ENCODE assay signal across 8 cellular contexts in the genomic region with DNA sequence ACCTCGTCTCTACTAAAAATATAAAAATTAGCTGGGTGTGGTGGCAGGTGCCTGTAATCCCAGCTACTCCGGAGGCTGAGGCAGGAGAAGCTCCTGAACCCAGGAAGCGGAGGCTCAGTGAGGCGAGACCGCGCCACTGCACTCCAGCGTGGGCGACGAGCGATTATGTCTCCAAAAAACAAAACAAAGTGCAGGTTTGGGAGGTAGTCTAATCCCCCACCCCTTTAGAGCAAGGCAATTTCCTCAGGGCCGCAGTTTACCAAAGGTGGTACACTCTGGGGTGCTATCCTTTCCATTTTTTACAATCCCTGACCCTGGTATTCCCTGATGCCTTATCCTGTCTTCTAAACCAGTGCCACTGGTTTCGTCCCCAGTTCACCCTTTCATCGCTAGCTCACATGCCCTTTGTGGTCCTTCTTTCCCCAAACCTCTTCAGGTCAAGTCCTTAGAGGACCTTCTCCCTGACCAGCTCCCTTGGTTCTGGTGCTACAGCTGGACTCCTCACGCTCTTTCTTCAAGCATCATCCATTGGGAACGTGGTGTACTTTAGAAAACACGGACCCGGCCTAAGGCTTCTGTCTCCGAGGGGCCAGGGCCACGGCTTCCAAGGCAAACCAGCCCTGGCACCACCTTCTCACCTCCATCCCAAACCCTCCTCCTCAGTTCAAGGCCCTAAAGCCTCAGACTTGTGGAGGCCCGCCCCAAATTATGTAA. TPM values are rescaled to one million over a fixed set of nuclear protein-coding genes. Genes with fewer than 3 reads are reported as not detected.
DNase-seq lines count a peak whose midpoint lies in the region; ATAC-seq and TF ChIP-seq lines count a peak whose summit lies in the region.

No MANE protein-coding gene starts in this region.

- peak overlapping the region; percentile 77 for H3K9ac ChIP-seq in DND-41 (ENCODE audit: low read depth, low read length)
- peak overlapping the region; percentile 73 to 75 for H3K9ac ChIP-seq in mucosa of rectum (ENCODE audit: low read depth in 1 of 2, low read length in 2 of 2)

- H3K9me3 ChIP-seq in DND-41 (ENCODE audit: insufficient read depth, low read length, severe bottlenecking) (no peaks in the 10 kb centered on the region), MG63 (no peaks in the 10 kb centered on the region), mucosa of rectum (ENCODE audit: control insufficient read depth in 2 of 2, low read length in 2 of 2) (no peaks in the 10 kb centered on the region)

- peak overlapping the region; percentile 72 for H2AFZ ChIP-seq in DND-41 (ENCODE audit: low read depth, low read length)

- H4K20me1 ChIP-seq in DND-41 (ENCODE audit: insufficient read depth, low read length), result peaks cover 13% of the 10 kb centered on the region

- H3K27ac ChIP-seq in DND-41 (ENCODE audit: low read length), result peak overlapping the region; percentile 72
- peak overlapping the region in 1 of 2 donors; percentile 91 for H3K27ac ChIP-seq in mucosa of rectum (ENCODE audit: low read depth in 2 of 2, low read length in 2 of 2)

- peaks cover 2% of the 10 kb centered on the region for H3K36me3 ChIP-seq in DND-41 (ENCODE audit: insufficient read depth, low read length)
- peaks cover 26% of the 10 kb centered on the region for H3K36me3 ChIP-seq in MG63
- H3K36me3 ChIP-seq in mucosa of rectum (ENCODE audit: control insufficient read depth in 2 of 2, insufficient read depth in 2 of 2, low read length in 2 of 2), result no peaks in the 10 kb centered on the region

- peaks cover 87% of the 10 kb centered on the region for H3K79me2 ChIP-seq in DND-41 (ENCODE audit: insufficient read depth, low read length)

- no peak for ATAC-seq in DND-41 (ENCODE audit: insufficient read depth, low read depth)
- no peak for ATAC-seq in left lobe of liver
- ATAC-seq in GM18858 (IDR thresholded peaks at IDR 0.05; ENCODE audit: unreplicated experiment), result no peak
- ATAC-seq in HG03135 (IDR thresholded peaks at IDR 0.05; ENCODE audit: unreplicated experiment), result no peak

- H3K4me3 ChIP-seq in DND-41 (ENCODE audit: low read depth in 1 of 2, low read length in 2 of 2) (peak overlapping the region; percentile 60 to 71), MG63 (peak overlapping the region; percentile 97), mucosa of rectum (ENCODE audit: low read length in 2 of 2) (peak overlapping the region; percentile 86)

- peak overlapping the region; percentile 98 for H3K4me2 ChIP-seq in DND-41 (ENCODE audit: insufficient read depth, low read length)

- H3K27me3 ChIP-seq in DND-41 (ENCODE audit: insufficient read depth, low read length, poor library complexity), result no peaks in the 10 kb centered on the region
- H3K27me3 ChIP-seq in MG63, result no peaks in the 10 kb centered on the region
- H3K27me3 ChIP-seq in mucosa of rectum (ENCODE audit: control insufficient read depth in 2 of 2, insufficient read depth in 2 of 2, low read length in 2 of 2), result no peaks in the 10 kb centered on the region

- DNase-seq in DND-41, result peak; percentile 33
- DNase-seq in MG63, result no peak
- peak; percentile 16 for DNase-seq in cerebellum (ENCODE audit: low spot score)
- no peak for DNase-seq in left lobe of liver (ENCODE audit: low spot score)
- no peak for DNase-seq in NCI-H1092 (lab: John Stamatoyannopoulos, UW)

- H3K4me1 ChIP-seq in DND-41 (ENCODE audit: insufficient read depth, low read length) (peaks cover 68% of the 10 kb centered on the region), mucosa of rectum (ENCODE audit: control insufficient read depth in 2 of 2, insufficient read depth in 2 of 2, low read length in 2 of 2) (peaks cover 6 to 8% of the 10 kb centered on the region in 2 donors)

- no peak for TF ChIP-seq CTCF in DND-41 (IDR thresholded peaks at IDR 0.05; ENCODE audit: borderline replicate concordance, extremely low read depth, low read length, poor library complexity, severe bottlenecking)

RNA-seq across cellular contexts. Expression of a gene that starts 0.9 kb away (rescaled TPM):
- 31.5 and 54.1 TPM in 2 replicates for total RNA-seq in MG63 (2014; rRNA removed; shearing (Covaris generic); ENCODE audit: low replicate concordance)
- total RNA-seq in cerebellum (42.2 TPM), left lobe of liver (14.4 TPM)

RNA-seq across cellular contexts. Expression of a gene that starts 1.5 kb away (rescaled TPM):
- 78.4 and 79.6 TPM in 2 replicates for total RNA-seq in MG63 (2014; rRNA removed; shearing (Covaris generic); ENCODE audit: low replicate concordance)
- total RNA-seq in cerebellum, result 14.2 TPM
- 10.5 TPM for total RNA-seq in left lobe of liver

RNA-seq across cellular contexts. Expression of a gene that starts 50.6 kb away (rescaled TPM):
- not detected in 2 replicates for total RNA-seq in MG63 (2014; rRNA removed; shearing (Covaris generic); ENCODE audit: low replicate concordance)
- total RNA-seq in cerebellum, result not detected
- total RNA-seq in left lobe of liver, result 39.4 TPM

RNA-seq across cellular contexts. Expression of a gene that starts 55.0 kb away (rescaled TPM):
- total RNA-seq in MG63 (2014; rRNA removed; shearing (Covaris generic); ENCODE audit: low replicate concordance), result 15.2 and 20.3 TPM in 2 replicates
- total RNA-seq in cerebellum (14.6 TPM), left lobe of liver (18.3 TPM)

Comparison
In these comparisons a context has a peak if more than half of its experiments do, and no peak if none do; other contexts are left out.
1. DNase-seq: peak in DND-41 (single experiment) and cerebellum (single experiment); none in MG63 (single experiment), left lobe of liver (single experiment) and NCI-H1092 (single experiment).
2. RNA of a gene that starts 50.6 kb away (total RNA-seq): 39.4 TPM in left lobe of liver (single experiment); not detected in MG63 and not detected in cerebellum (single experiment); every median in the first group is over 10 times any median in the second.
3. Peak in every context shown above with its lines, with median percentiles within 50 percentile points of each other: H3K4me3 ChIP-seq.